Comparison of ENCODE assay signal across 16 cellular contexts in genomic region chr3:35505772-35506171, GRCh38.
"Had no signal": no experiment of that assay in that cellular context is flagged by ENCODE, and none has a peak within 500 bp of the region (broad histone marks: within the 10 kb centered on the region; RNA-seq: fewer than 3 reads in every experiment).

No MANE protein-coding gene starts in this region.

- H3K27me3 ChIP-seq: heart right ventricle, neutrophil, pancreas, right atrium auricular region, spleen, upper lobe of right lung had no signal

- H3K27ac ChIP-seq: epithelial cell of prostate, heart right ventricle, neutrophil, pancreas, psoas muscle, right atrium auricular region, spleen, upper lobe of right lung had no signal

- H3K9me3 ChIP-seq: neutrophil, pancreas, psoas muscle, upper lobe of right lung had no signal

- H3K4me1 ChIP-seq: heart right ventricle, pancreas, psoas muscle, right atrium auricular region, spleen, upper lobe of right lung had no signal

- DNase-seq: activated CD4-positive, alpha-beta T cell treated with anti-CD3 and anti-CD28 coated beads for 1 hour; activated CD4-positive, alpha-beta T cell treated with anti-CD3 and anti-CD28 coated beads, Interleukin-2, amount 50 U/mL, for 1 hour; activated gamma-delta T cell treated with Interleukin-2 at 50 U/mL for 16 hours; activated T-cell treated with anti-CD3 and anti-CD28 coated beads, Interleukin-2, amount 50 U/mL, for 1 hour; heart right ventricle; left colon; naive thymus-derived CD8-positive, alpha-beta T cell; spleen; stimulated activated CD4-positive, alpha-beta T cell treated with anti-CD3 and anti-CD28 coated beads, Interleukin-4, amount 100 ng/mL, for 24 hours; stimulated activated naive CD8-positive, alpha-beta T cell treated with anti-CD3 and anti-CD28 coated beads, Interleukin-15, Interleukin-2, amounts not matched to agents 100 U/mL and 50 U/mL, for 24 hours had no signal

- H3K4me3 ChIP-seq: heart right ventricle, pancreas, psoas muscle, right atrium auricular region, spleen, upper lobe of right lung had no signal

- H3K36me3 ChIP-seq: heart right ventricle, neutrophil, pancreas, right atrium auricular region, spleen, upper lobe of right lung had no signal
